ENCODE assay signal across 8 cellular contexts in genomic region chr18:23503038-23503966, GRCh38. TPM values are rescaled to one million over a fixed set of nuclear protein-coding genes. Genes with fewer than 3 reads are reported as not detected.
DNase-seq lines count a peak whose midpoint lies in the region; ATAC-seq, FAIRE-seq and TF ChIP-seq lines count a peak whose summit lies in the region.

Gene RMC1, plus strand, starts transcription at chr18:23503511. Its CDS starts 108 bp downstream, at chr18:23503619.

- TF ChIP-seq CTCF in adrenal gland (IDR thresholded peaks at IDR 0.05) (no peak), heart right ventricle (IDR thresholded peaks at IDR 0.05) (peak in 4 of 9 donors; percentile 10 to 33 (median 26)), upper lobe of left lung (IDR thresholded peaks at IDR 0.05) (peak in 3 of 6 experiments; percentile 4 to 27 (median 5))

- TF ChIP-seq EP300 in upper lobe of left lung (IDR thresholded peaks at IDR 0.05) = peak in 1 of 4 donors; percentile 58

- H3K4me1 ChIP-seq in adrenal gland (replicated peaks in 1 of 2) (peaks cover 6 to 15% of the 10 kb centered on the region in 2 donors), heart right ventricle (peaks cover 0 to 44% (median 28%) of the 10 kb centered on the region in 9 donors), upper lobe of left lung (peaks cover 32 to 54% (median 34%) of the 10 kb centered on the region in 4 donors)

- peak; percentile 87 for ATAC-seq in HG02763 (IDR thresholded peaks at IDR 0.05; ENCODE audit: unreplicated experiment)
- ATAC-seq in heart right ventricle = peak; percentile 98 to 99 (median 99)
- ATAC-seq in upper lobe of left lung (ENCODE audit: low FRiP score in 2 of 2) = peak; percentile 97 to 98

- peak within 1 kb of the TSS; percentile 73 to 93 (median 88) for H3K27ac ChIP-seq in adrenal gland
- H3K27ac ChIP-seq in heart right ventricle = peak within 1 kb of the TSS; percentile 57 to 96 (median 94)
- H3K27ac ChIP-seq in upper lobe of left lung = peak within 1 kb of the TSS; percentile 89 to 97 (median 96)

- WGBS in adrenal gland, 4 donors = 0 to 1% (median 1%) methylated on average over 12 to 110 of the region's 110 CpGs
- WGBS in heart right ventricle, 2 donors = 0 to 1% methylated on average over 105 to 110 of the region's 110 CpGs
- 0 to 2% methylated on average over 17 to 26 of the region's 110 CpGs for WGBS in upper lobe of left lung, 2 donors

- H3K36me3 ChIP-seq in adrenal gland (replicated peaks in 1 of 2) (peaks cover 0 to 4% of the 10 kb centered on the region in 2 donors), heart right ventricle (peaks cover 0 to 27% (median 3%) of the 10 kb centered on the region in 9 donors), upper lobe of left lung (peaks cover 0 to 20% (median 10%) of the 10 kb centered on the region in 4 donors)

- TF ChIP-seq POLR2A in GM12892 (IDR thresholded peaks at IDR 0.05; ENCODE audit: low read depth, low read length) = peak; percentile 91
- peak; percentile 39 to 71 for TF ChIP-seq POLR2A in adrenal gland (IDR thresholded peaks at IDR 0.05)
- peak in 3 of 4 donors; percentile 78 to 94 (median 81) for TF ChIP-seq POLR2A in upper lobe of left lung (IDR thresholded peaks at IDR 0.05)

- DNase-seq in GM12892 (ENCODE audit: insufficient read length) (peak; percentile 81), NCI-H1417 treated with DMSO at 0.1 percent for 48 hours (lab: John Stamatoyannopoulos, UW) (peak; percentile 74), T-helper 1 cell (peak; percentile 93 to 97 (median 94)), adrenal gland (peak; percentile 96 to 98 (median 97)), heart right ventricle (peak; percentile 97 to 99), posterior vena cava (ENCODE audit: low spot score) (peak; percentile 99), upper lobe of left lung (peak; percentile 97 to 100)

- peak; percentile 92 for FAIRE-seq in GM12892 (lab: Jason Lieb, UNC)

- intact Hi-C loops in adrenal gland (cut with DNase I) (no loop called here), heart right ventricle (cut with DNase I) (loop anchor here in 6 of 10 donors (1.0 to 10.0 kb wide), 6 partner anchors 50 to 369 kb away; partner anchors contain the start of genes RIOK3 (in 4 of the 6), NPC1 (in 3 of the 6) and CABLES1 (in 1 of the 6)), posterior vena cava (cut with DNase I) (no loop called here)

- H3K4me3 ChIP-seq in adrenal gland (peak within 1 kb of the TSS; percentile 42 to 94 (median 80)), heart right ventricle (peak within 1 kb of the TSS; percentile 85 to 99 (median 96)), upper lobe of left lung (peak within 1 kb of the TSS; percentile 71 to 99 (median 98))

- H3K27me3 ChIP-seq in adrenal gland = no peaks in the 10 kb centered on the region
- H3K27me3 ChIP-seq in heart right ventricle = no peaks in the 10 kb centered on the region
- H3K27me3 ChIP-seq in upper lobe of left lung = no peaks in the 10 kb centered on the region

- H3K9me3 ChIP-seq in adrenal gland (replicated peaks in 1 of 3) (no peaks in the 10 kb centered on the region), heart right ventricle (no peaks in the 10 kb centered on the region), upper lobe of left lung (no peaks in the 10 kb centered on the region)

RNA-seq across cellular contexts. Expression of gene RMC1, which starts in this region (rescaled TPM):
- 22.8 TPM for polyA plus RNA-seq in GM12892 (2012; ENCODE audit: missing spikeins)
- total RNA-seq in adrenal gland (10 to 100 TPM; 10.2 to 40.4 (median 23.0) TPM), heart right ventricle (10 to 100 TPM; 12.4 to 21.6 (median 14.5) TPM), posterior vena cava (10 to 100 TPM; 20.5 to 28.8 TPM), upper lobe of left lung (10 to 100 TPM; 23.3 to 45.1 (median 39.8) TPM)
- polyA plus RNA-seq in adrenal gland (10 to 100 TPM; 25.2 to 61.7 (median 58.6) TPM), heart right ventricle (10 to 100 TPM; 23.9 to 29.6 TPM)

Comparison
In these comparisons a context has a peak if more than half of its experiments do, and no peak if none do; other contexts are left out.
1. Peak in every context shown above with its lines: DNase-seq, ATAC-seq, H3K4me3 ChIP-seq and H3K27ac ChIP-seq.
2. intact Hi-C loops: an anchor here in heart right ventricle (1.0 to 10.0 kb wide); none called in adrenal gland and posterior vena cava.